8 cellular contexts compared by ENCODE assay signal in genomic region chr11:19076744-19077589, GRCh38. TPM values are rescaled to one million over a fixed set of nuclear protein-coding genes. Genes with fewer than 3 reads are reported as not detected.
DNase-seq lines count a peak whose midpoint lies in the region; ATAC-seq and TF ChIP-seq lines count a peak whose summit lies in the region.

No MANE protein-coding gene starts in this region.

- H3K27ac ChIP-seq in hepatocyte: no peak overlapping the region
- no peak overlapping the region for H3K27ac ChIP-seq in spleen

- DNase-seq in COLO829 (ENCODE audit: low spot score): peak; percentile 50
- peak; percentile 41 for DNase-seq in SW480 (ENCODE audit: low spot score)
- peak; percentile 20 for DNase-seq in amniotic stem cell (lab: John Stamatoyannopoulos, UW)
- peak; percentile 69 for DNase-seq in hepatocyte (ENCODE audit: low spot score)
- peak; percentile 84 for DNase-seq in spleen

- H3K79me2 ChIP-seq in Loucy (ENCODE audit: insufficient read depth, low read length) (no peaks in the 10 kb centered on the region), hepatocyte (no peaks in the 10 kb centered on the region)

- TF ChIP-seq POLR2A in spleen (IDR thresholded peaks at IDR 0.05): no peak

- no peaks in the 10 kb centered on the region for H3F3A ChIP-seq in Loucy (ENCODE audit: low read depth)

- no peaks in the 10 kb centered on the region for H3K9me3 ChIP-seq in Loucy (ENCODE audit: insufficient read depth, low read depth, low read length)
- no peaks in the 10 kb centered on the region for H3K9me3 ChIP-seq in hepatocyte (ENCODE audit: low read depth)
- no peaks in the 10 kb centered on the region for H3K9me3 ChIP-seq in spleen

- ATAC-seq in GM19455 (IDR thresholded peaks at IDR 0.05; ENCODE audit: unreplicated experiment): peak; percentile 82
- no peak for ATAC-seq in HG03571 (IDR thresholded peaks at IDR 0.05; ENCODE audit: unreplicated experiment)

- no peaks in the 10 kb centered on the region for H3K4me1 ChIP-seq in Loucy (ENCODE audit: insufficient read depth, low read length, poor library complexity, severe bottlenecking)
- H3K4me1 ChIP-seq in hepatocyte (ENCODE audit: insufficient read depth): no peaks in the 10 kb centered on the region
- peaks cover 0 to 6% (median 0%) of the 10 kb centered on the region in 6 donors for H3K4me1 ChIP-seq in spleen

- WGBS in hepatocyte (ENCODE audit: low lambda C conversion rate, missing lambda C conversion rate): 63% methylated on average over 10 of the region's 10 CpGs
- 49 to 59% (median 56%) methylated on average over 10 of the region's 10 CpGs for WGBS in spleen, 5 donors

- H3K36me3 ChIP-seq in Loucy (ENCODE audit: insufficient read depth, low read length) (no peaks in the 10 kb centered on the region), hepatocyte (replicated peaks; ENCODE audit: insufficient read depth, low read depth) (no peaks in the 10 kb centered on the region), spleen (no peaks in the 10 kb centered on the region)

- no peak overlapping the region for H3K4me3 ChIP-seq in Loucy (ENCODE audit: low read length, poor library complexity, severe bottlenecking)
- no peak overlapping the region for H3K4me3 ChIP-seq in hepatocyte
- H3K4me3 ChIP-seq in spleen: no peak overlapping the region

- intact Hi-C loops in spleen (cut with DNase I; ENCODE audit: low total_unique reads): loop anchor here (5.0 kb wide), 1 partner anchor 475 kb away; no protein-coding TSS in a partner anchor

- H4K20me1 ChIP-seq in Loucy (ENCODE audit: insufficient read depth, low read length, poor library complexity, severe bottlenecking): no peaks in the 10 kb centered on the region
- H4K20me1 ChIP-seq in hepatocyte (ENCODE audit: insufficient read depth, poor library complexity, severe bottlenecking): no peaks in the 10 kb centered on the region

- no peaks in the 10 kb centered on the region for H3K9me2 ChIP-seq in Loucy (replicated peaks; ENCODE audit: low read depth, low read length)
- no peaks in the 10 kb centered on the region for H3K9me2 ChIP-seq in hepatocyte (replicated peaks; ENCODE audit: insufficient read depth)

- peak overlapping the region; percentile 5 for H3K9ac ChIP-seq in Loucy (ENCODE audit: low read depth, low read length, poor library complexity, severe bottlenecking)

- H3K4me2 ChIP-seq in Loucy (ENCODE audit: low read depth, low read length, poor library complexity, severe bottlenecking) (peak overlapping the region; percentile 37), hepatocyte (no peak overlapping the region)

- H3K27me3 ChIP-seq in Loucy (ENCODE audit: insufficient read depth, low read length, poor library complexity, severe bottlenecking) (no peaks in the 10 kb centered on the region), hepatocyte (no peaks in the 10 kb centered on the region), spleen (replicated peaks in 1 of 7) (no peaks in the 10 kb centered on the region)

- TF ChIP-seq CTCF in Loucy (conservative IDR thresholded peaks at IDR 0.05; ENCODE audit: low read length): peak; percentile 99
- peak; percentile 89 for TF ChIP-seq CTCF in hepatocyte (IDR thresholded peaks at IDR 0.05; ENCODE audit: poor library complexity)
- peak; percentile 58 to 99 (median 94) for TF ChIP-seq CTCF in spleen (IDR thresholded peaks at IDR 0.05 in 8 of 11, conservative IDR thresholded peaks at IDR 0.05 in 3 of 11)

- H2AFZ ChIP-seq in Loucy (ENCODE audit: low read length): peak overlapping the region; percentile 65
- no peak overlapping the region for H2AFZ ChIP-seq in hepatocyte

RNA-seq across cellular contexts. Expression of gene MRGPRX2, which starts 16.4 kb away (rescaled TPM):
- total RNA-seq in hepatocyte: not detected in 2 replicates
- polyA plus RNA-seq in hepatocyte: not detected in 2 replicates
- total RNA-seq in spleen: not detected
- not detected for polyA plus RNA-seq in spleen

RNA-seq across cellular contexts. Expression of gene ZDHHC13, which starts 40.0 kb away (rescaled TPM):
- 19.4 and 27.1 TPM in 2 replicates for total RNA-seq in hepatocyte
- polyA plus RNA-seq in hepatocyte: 14.6 and 19.4 TPM in 2 replicates
- 10 to 100 TPM; 10.9 to 20.4 (median 12.8) TPM for total RNA-seq in spleen
- 10 to 100 TPM in 1 of 3 donors, 1 to 10 TPM in 2; 8.2 to 12.0 (median 8.3) TPM for polyA plus RNA-seq in spleen

Comparison
In these comparisons a context has a peak if more than half of its experiments do, and no peak if none do; other contexts are left out.
1. DNase-seq: peak in every context shown above with its lines; median percentile 84 in spleen; 69 in hepatocyte; 50 in COLO829; 41 in SW480; 20 in amniotic stem cell.